10 cellular contexts compared by ENCODE assay signal in the genomic region with DNA sequence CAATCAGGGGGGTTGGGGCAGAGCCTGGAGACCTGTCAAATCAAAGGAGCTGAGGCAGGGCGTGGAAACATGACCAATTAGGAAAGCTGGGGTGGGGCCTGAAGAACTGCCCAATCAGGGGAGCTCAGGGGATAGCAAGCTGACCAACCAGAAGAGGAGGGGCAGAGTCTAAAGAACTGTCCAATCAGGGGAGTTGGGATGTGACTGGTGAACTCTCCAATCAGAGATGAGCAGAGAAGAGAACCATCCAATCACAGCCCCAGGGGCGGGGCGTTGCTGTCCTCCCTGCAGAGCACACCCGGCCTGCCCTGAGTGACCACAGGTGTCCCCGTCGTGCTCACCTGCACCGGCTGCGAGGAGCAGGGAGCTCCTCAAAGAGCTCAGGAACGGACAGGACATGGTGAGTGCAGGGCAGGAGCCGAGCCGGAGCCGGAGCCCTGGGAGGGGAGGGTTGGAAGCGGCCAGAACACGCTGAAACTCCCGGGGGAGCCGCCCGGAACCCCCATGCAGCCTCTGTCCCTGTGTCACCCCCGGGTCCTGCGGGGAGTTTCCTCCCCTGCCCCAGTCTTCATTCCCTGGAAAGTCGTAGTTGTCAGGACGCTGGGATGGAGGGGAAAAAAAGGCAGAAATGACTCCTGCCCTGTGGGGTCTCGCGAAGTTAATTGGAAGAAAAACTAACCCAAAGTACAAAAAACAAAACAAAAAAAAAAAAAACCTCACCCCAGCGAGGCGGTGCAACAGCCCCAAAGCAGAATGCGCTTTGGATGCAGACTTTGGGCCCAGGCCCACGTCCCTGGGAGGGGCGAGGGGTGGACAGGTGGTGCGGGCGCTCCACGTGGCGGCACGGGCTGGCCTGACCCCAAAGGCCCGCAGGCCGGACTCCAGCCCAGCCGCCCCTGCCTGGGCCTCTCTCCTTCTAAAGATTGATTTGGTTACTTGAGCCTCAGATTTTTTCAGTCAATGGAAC. TPM values are rescaled to one million over a fixed set of nuclear protein-coding genes. Genes with fewer than 3 reads are reported as not detected.
DNase-seq lines count a peak whose midpoint lies in the region; ATAC-seq and TF ChIP-seq lines count a peak whose summit lies in the region.
"Had no signal": no experiment of that assay in that cellular context is flagged by ENCODE, and none has a peak within 500 bp of the region (broad histone marks: within the 10 kb centered on the region; RNA-seq: fewer than 3 reads in every experiment).

Gene ZNF556, plus strand, starts transcription at position 311 of the 967 bp plus-strand sequence. Its CDS starts 87 bp downstream, at position 398.

- H3K9me2 ChIP-seq in OCI-LY7 (ENCODE audit: insufficient read depth, low read length), result no peaks in the 10 kb centered on the region

- peaks cover 10 to 53% (median 37%) of the 10 kb centered on the region in 10 experiments; a peak in 19 of 20 replicates for H3K4me1 ChIP-seq in BLaER1 treated with 17β-estradiol and CSF1 and Interleukin-3, amounts not matched to agents 10 nM and 100 nM
- no peaks in the 10 kb centered on the region for H3K4me1 ChIP-seq in OCI-LY7 (ENCODE audit: insufficient read depth, low read length, poor library complexity, severe bottlenecking)
- no peaks in the 10 kb centered on the region for H3K4me1 ChIP-seq in aorta (ENCODE audit: control insufficient read depth in 1 of 2, insufficient read depth in 2 of 2, low read length in 2 of 2)
- H3K4me1 ChIP-seq in esophagus muscularis mucosa, result no peaks in the 10 kb centered on the region

- 74 to 81% methylated on average over 36 of the region's 36 CpGs for WGBS in aorta, 2 donors
- 78% methylated on average over 28 of the region's 36 CpGs for WGBS in esophagus muscularis mucosa

- no peak for TF ChIP-seq POLR2A in esophagus muscularis mucosa (IDR thresholded peaks at IDR 0.05; ENCODE audit: low read depth)

- H4K20me1 ChIP-seq in BLaER1 treated with 17β-estradiol and CSF1 and Interleukin-3, amounts not matched to agents 10 nM and 100 nM, result no peaks in the 10 kb centered on the region
- H4K20me1 ChIP-seq in OCI-LY7 (ENCODE audit: insufficient read depth, low read length), result no peaks in the 10 kb centered on the region

- intact Hi-C loops in OCI-LY7 (cut with micrococcal nuclease; ENCODE audit: unreplicated experiment) (no loop called here), aorta (cut with DNase I) (no loop called here), Right ventricle myocardium inferior (cut with DNase I) (no loop called here), esophagus muscularis mucosa (cut with DNase I) (no loop called here)

- no peaks in the 10 kb centered on the region for H3K36me3 ChIP-seq in BLaER1 treated with 17β-estradiol and CSF1 and Interleukin-3, amounts not matched to agents 10 nM and 100 nM
- no peaks in the 10 kb centered on the region for H3K36me3 ChIP-seq in OCI-LY7 (ENCODE audit: insufficient read depth, low read length)
- no peaks in the 10 kb centered on the region for H3K36me3 ChIP-seq in aorta (ENCODE audit: control insufficient read depth in 1 of 2, insufficient read depth in 2 of 2, low read length in 1 of 2)
- no peaks in the 10 kb centered on the region for H3K36me3 ChIP-seq in esophagus muscularis mucosa

- H3K4me2 ChIP-seq in BLaER1 treated with 17β-estradiol and CSF1 and Interleukin-3, amounts not matched to agents 10 nM and 100 nM, result peak within 1 kb of the TSS in 10 of 11 experiments; percentile 17 to 75 (median 68); a peak in 17 of 22 replicates
- H3K4me2 ChIP-seq in OCI-LY7 (ENCODE audit: low read length), result no peak within 1 kb of the TSS

- peaks cover 57 to 89% (median 72%) of the 10 kb centered on the region in 11 experiments for H3K9me3 ChIP-seq in BLaER1 treated with 17β-estradiol and CSF1 and Interleukin-3, amounts not matched to agents 10 nM and 100 nM (replicated peaks in 1 of 11)
- H3K9me3 ChIP-seq in OCI-LY7 (ENCODE audit: low read length) (no peaks in the 10 kb centered on the region), aorta (ENCODE audit: control insufficient read depth, low read length) (peaks cover 2% of the 10 kb centered on the region), esophagus muscularis mucosa (no peaks in the 10 kb centered on the region)

- no TSS peak for BruUV-seq in OCI-LY7 (replicated peaks; lab: Mats Ljungman, UMichigan)

- CTCF ChIA-PET in OCI-LY7 (lab: Charles Lee; ENCODE audit: unreplicated experiment), result no interaction called here

- POLR2A ChIA-PET in OCI-LY7 (lab: Charles Lee), result no interaction called here

- DNase-seq in HK-2 (ENCODE audit: unreplicated experiment) (peak; percentile 86), OCI-LY7 (ENCODE audit: low spot score) (peak; percentile 72), germinal center (ENCODE audit: low spot score) (peak; percentile 19), aorta (no peak), Right ventricle myocardium inferior (ENCODE audit: missing footprints) (no peak), esophagus muscularis mucosa (ENCODE audit: extremely low spot score) (no peak)

- no peaks in the 10 kb centered on the region for H3K27me3 ChIP-seq in BLaER1 treated with 17β-estradiol and CSF1 and Interleukin-3, amounts not matched to agents 10 nM and 100 nM
- H3K27me3 ChIP-seq in aorta (ENCODE audit: control insufficient read depth in 1 of 2, insufficient read depth in 2 of 2, low read length in 1 of 2), result no peaks in the 10 kb centered on the region
- no peaks in the 10 kb centered on the region for H3K27me3 ChIP-seq in esophagus muscularis mucosa

- no peak for ATAC-seq in aorta (ENCODE audit: low FRiP score)
- no peak for ATAC-seq in HG02884 (IDR thresholded peaks at IDR 0.05; ENCODE audit: unreplicated experiment)
- ATAC-seq in Right ventricle myocardium inferior, result no peak

- H3K27ac ChIP-seq in BLaER1 treated with 17β-estradiol and CSF1 and Interleukin-3, amounts not matched to agents 10 nM and 100 nM, result peak within 1 kb of the TSS in 8 of 11 experiments; percentile 59 to 84 (median 76); a peak in 15 of 22 replicates
- H3K27ac ChIP-seq in OCI-LY7 (ENCODE audit: low read depth, low read length, poor library complexity, severe bottlenecking) (no peak within 1 kb of the TSS), aorta (ENCODE audit: low read depth in 1 of 2, low read length in 2 of 2) (no peak within 1 kb of the TSS), esophagus muscularis mucosa (replicated peaks in 1 of 4) (no peak within 1 kb of the TSS)

- no peak for TF ChIP-seq EP300 in esophagus muscularis mucosa (IDR thresholded peaks at IDR 0.05)

- no peak within 1 kb of the TSS for H2AFZ ChIP-seq in OCI-LY7 (ENCODE audit: low read length)

- H3K79me2 ChIP-seq in OCI-LY7 (ENCODE audit: insufficient read depth, low read depth, low read length), result no peaks in the 10 kb centered on the region

- peak within 1 kb of the TSS in 4 of 11 experiments; percentile 66 to 77 (median 72); a peak in 6 of 22 replicates for H3K9ac ChIP-seq in BLaER1 treated with 17β-estradiol and CSF1 and Interleukin-3, amounts not matched to agents 10 nM and 100 nM

- TF ChIP-seq CTCF in OCI-LY7 (conservative IDR thresholded peaks at IDR 0.05; ENCODE audit: low read length) (no peak), esophagus muscularis mucosa (IDR thresholded peaks at IDR 0.05) (no peak)

- H3K4me3 ChIP-seq in BLaER1 treated with 17β-estradiol and CSF1 and Interleukin-3, amounts not matched to agents 10 nM and 100 nM, result peak within 1 kb of the TSS in 1 of 10 experiments; percentile 3; a peak in 1 of 20 replicates
- H3K4me3 ChIP-seq in OCI-LY7 (ENCODE audit: low read depth, low read length, poor library complexity, severe bottlenecking) (no peak within 1 kb of the TSS), aorta (ENCODE audit: low read length in 2 of 2) (no peak within 1 kb of the TSS), esophagus muscularis mucosa (peak within 1 kb of the TSS in 1 of 4 donors; percentile 40)
- H3K4me3 ChIP-seq: lung had no signal

RNA-seq across cellular contexts. Expression of gene ZNF556, which starts in this region (rescaled TPM):
- 0.09 and 0.15 TPM in 2 replicates for total RNA-seq in OCI-LY7 (2014; rRNA removed; shearing (Covaris generic))
- total RNA-seq in OCI-LY7 (2022), result not detected in 2 replicates
- under 1 TPM in 1 of 2 donors, not detected in 1; 0.16 TPM for total RNA-seq in aorta
- polyA plus RNA-seq in aorta, result not detected
- not detected for total RNA-seq in Right ventricle myocardium inferior
- total RNA-seq in esophagus muscularis mucosa, result under 1 TPM in 1 of 4 donors, not detected in 3; 0.42 TPM
- total RNA-seq: lung; T-helper 2 cell treated with Interferon-gamma antibody and Interleukin-4, amounts not matched to agents 100 ng/mL and 5 ng/mL, for 36 hours had no signal

Comparison
In these comparisons a context has a peak if more than half of its experiments do, and no peak if none do; other contexts are left out.
1. Peak in DNase-seq in OCI-LY7; RNA of the gene not detected or under 1 TPM.
2. H3K27ac ChIP-seq: peak in BLaER1 treated with 17β-estradiol and CSF1 and Interleukin-3, amounts not matched to agents 10 nM and 100 nM (8 of 11); none in OCI-LY7 (single experiment), aorta (0 of 2) and esophagus muscularis mucosa (0 of 4).
3. DNase-seq: peak in HK-2 (single experiment) and germinal center (single experiment); none in aorta (0 of 2), Right ventricle myocardium inferior (single experiment) and esophagus muscularis mucosa (single experiment).